ENCODE assay signal across 21 cellular contexts in genomic region chr6:72987305-72987704, GRCh38.
"Had no signal": no experiment of that assay in that cellular context is flagged by ENCODE, and none has a peak within 500 bp of the region (broad histone marks: within the 10 kb centered on the region; RNA-seq: fewer than 3 reads in every experiment).

No MANE protein-coding gene starts in this region.

- H3K27me3 Mint-ChIP-seq: activated CD4-positive, alpha-beta T cell treated with anti-CD3 and anti-CD28 coated beads, Interleukin-2, amount 10 ng/mL, durations not matched to agents 7 days and 5 days; activated naive CD8-positive, alpha-beta T cell; activated T-helper 17 cell treated with anti-CD3 and anti-CD28 coated beads, Interleukin-2, amount 50 U/mL, for 72 hours; stimulated activated naive CD8-positive, alpha-beta T cell treated with anti-CD3 and anti-CD28 coated beads, Interleukin-15, amount 100 ng/mL, for 72 hours had no signal

- H3K27ac Mint-ChIP-seq: activated CD4-positive, alpha-beta T cell treated with anti-CD3 and anti-CD28 coated beads, Interleukin-2, amount 10 ng/mL, durations not matched to agents 7 days and 5 days; activated naive CD8-positive, alpha-beta T cell; activated T-helper 17 cell treated with anti-CD3 and anti-CD28 coated beads, Interleukin-2, amount 50 U/mL, for 72 hours; nephron; stimulated activated naive CD8-positive, alpha-beta T cell treated with anti-CD3 and anti-CD28 coated beads, Interleukin-15, amount 100 ng/mL, for 72 hours had no signal

- FAIRE-seq: TTC549 had no signal

- H3K36me3 ChIP-seq: adrenal gland, ascending aorta, brain microvascular endothelial cell, esophagus squamous epithelium, gastrocnemius medialis, neutrophil, ovary, tibial artery, WERI-Rb-1 had no signal

- H3K4me1 ChIP-seq: adrenal gland, ascending aorta, esophagus squamous epithelium, gastrocnemius medialis, tibial artery had no signal

- ATAC-seq: activated T-helper 17 cell treated with anti-CD3 and anti-CD28 coated beads, Interleukin-2, amount 50 U/mL, for 72 hours; gastrocnemius medialis; left ventricle myocardium superior; right cardiac atrium; stimulated activated naive CD8-positive, alpha-beta T cell treated with anti-CD3 and anti-CD28 coated beads, Interleukin-15, amount 100 ng/mL, for 72 hours had no signal

- H3K27me3 ChIP-seq: adrenal gland, ascending aorta, brain microvascular endothelial cell, esophagus squamous epithelium, gastrocnemius medialis, neutrophil, ovary, tibial artery had no signal

- H3K4me1 Mint-ChIP-seq: activated CD4-positive, alpha-beta T cell treated with anti-CD3 and anti-CD28 coated beads, Interleukin-2, amount 10 ng/mL, durations not matched to agents 7 days and 5 days; activated T-helper 17 cell treated with anti-CD3 and anti-CD28 coated beads, Interleukin-2, amount 50 U/mL, for 72 hours; nephron had no signal

- H3K4me3 ChIP-seq: adrenal gland, ascending aorta, esophagus squamous epithelium, gastrocnemius medialis, ovary, tibial artery had no signal

- H3K4me3 Mint-ChIP-seq: activated CD4-positive, alpha-beta T cell treated with anti-CD3 and anti-CD28 coated beads, Interleukin-2, amount 10 ng/mL, durations not matched to agents 7 days and 5 days; activated naive CD8-positive, alpha-beta T cell; activated T-helper 17 cell treated with anti-CD3 and anti-CD28 coated beads, Interleukin-2, amount 50 U/mL, for 72 hours; nephron; stimulated activated naive CD8-positive, alpha-beta T cell treated with anti-CD3 and anti-CD28 coated beads, Interleukin-15, amount 100 ng/mL, for 72 hours had no signal

- DNase-seq: activated CD4-positive, alpha-beta T cell treated with anti-CD3 and anti-CD28 coated beads, Interleukin-2, amount 10 ng/mL, durations not matched to agents 7 days and 5 days; activated CD4-positive, CD25-positive, alpha-beta regulatory T cell treated with anti-CD3 and anti-CD28 coated beads, Interleukin-2, amount 50 U/mL, for 72 hours; activated T-cell treated with anti-CD3 and anti-CD28 coated beads, Interleukin-2, amount 50 U/mL, for 1 hour; adrenal gland; brain microvascular endothelial cell; esophagus squamous epithelium; gastrocnemius medialis; left ventricle myocardium superior; mesenchymal stem cell; ovary; stimulated activated CD4-positive, alpha-beta T cell treated with anti-CD3 and anti-CD28 coated beads, Interleukin-1b, Interleukin-23, amount 100 ng/mL, for 48 hours; stimulated activated naive CD8-positive, alpha-beta T cell treated with anti-CD3 and anti-CD28 coated beads, Interleukin-15, amount 100 ng/mL, for 72 hours; tibial artery; WERI-Rb-1 had no signal

- H3K9me3 ChIP-seq: adrenal gland, ascending aorta, esophagus squamous epithelium, gastrocnemius medialis, neutrophil, ovary, tibial artery had no signal

- H3K27ac ChIP-seq: adrenal gland, ascending aorta, brain microvascular endothelial cell, esophagus squamous epithelium, gastrocnemius medialis, neutrophil, ovary, tibial artery, WERI-Rb-1 had no signal
